32 cellular contexts compared by ENCODE assay signal in genomic region chr2:128958241-128958640, GRCh38.
DNase-seq lines count a peak whose midpoint lies in the region; ATAC-seq and TF ChIP-seq lines count a peak whose summit lies in the region.
"Had no signal": no experiment of that assay in that cellular context is flagged by ENCODE, and none has a peak within 500 bp of the region (broad histone marks: within the 10 kb centered on the region; RNA-seq: fewer than 3 reads in every experiment).

No MANE protein-coding gene starts in this region.

- CTCF ChIA-PET in activated CD8-positive, alpha-beta T cell treated with anti-CD3 and anti-CD28 coated beads, Interleukin-2, amount 10 ng/mL, durations not matched to agents 7 days and 5 days (lab: Charles Lee) = interaction anchor here (1.5 kb wide), 1 partner anchor 12 kb away, joined by 4 read pairs; no protein-coding TSS in a partner anchor

- intact Hi-C loops in esophagus muscularis mucosa (cut with DNase I) = no loop called here

- no peak for TF ChIP-seq POLR2A in esophagus muscularis mucosa (IDR thresholded peaks at IDR 0.05; ENCODE audit: low read depth)

- H3K27me3 Mint-ChIP-seq in activated T-cell treated with anti-CD3 and anti-CD28 coated beads, Interleukin-2, amount 50 U/mL, for 24 hours = no peaks in the 10 kb centered on the region
- no peaks in the 10 kb centered on the region for H3K27me3 Mint-ChIP-seq in activated CD8-positive, alpha-beta T cell treated with anti-CD3 and anti-CD28 coated beads, Interleukin-2, amount 10 ng/mL, durations not matched to agents 7 days and 5 days (ENCODE audit: low read depth)
- H3K27me3 Mint-ChIP-seq: CD4-positive, alpha-beta T cell; CD4-positive, CD25-positive, alpha-beta regulatory T cell had no signal

- TF ChIP-seq CTCF in esophagus muscularis mucosa (IDR thresholded peaks at IDR 0.05) = no peak

- H3K4me1 ChIP-seq in BLaER1 (peaks cover 11% of the 10 kb centered on the region), esophagus muscularis mucosa (peaks cover 0 to 14% (median 11%) of the 10 kb centered on the region in 4 donors)
- H3K4me1 ChIP-seq: A549, BE2C, Caco-2 had no signal

- POLR2A ChIA-PET in activated CD8-positive, alpha-beta T cell treated with anti-CD3 and anti-CD28 coated beads, Interleukin-2, amount 10 ng/mL, durations not matched to agents 7 days and 5 days (lab: Charles Lee) = no interaction called here

- H4K20me1 ChIP-seq in BLaER1 = no peaks in the 10 kb centered on the region
- H4K20me1 ChIP-seq: BLaER1 treated with 17β-estradiol and CSF1 and Interleukin-3, amounts not matched to agents 10 nM and 100 nM had no signal

- no peaks in the 10 kb centered on the region for H3K27me3 ChIP-seq in BLaER1
- no peaks in the 10 kb centered on the region for H3K27me3 ChIP-seq in esophagus muscularis mucosa
- H3K27me3 ChIP-seq: BE2C; BLaER1 treated with 17β-estradiol and CSF1 and Interleukin-3, amounts not matched to agents 10 nM and 100 nM had no signal

- no peaks in the 10 kb centered on the region for H3K36me3 Mint-ChIP-seq in activated T-cell treated with anti-CD3 and anti-CD28 coated beads, Interleukin-2, amount 50 U/mL, for 24 hours (ENCODE audit: low read depth)
- no peaks in the 10 kb centered on the region for H3K36me3 Mint-ChIP-seq in activated CD8-positive, alpha-beta T cell treated with anti-CD3 and anti-CD28 coated beads, Interleukin-2, amount 10 ng/mL, durations not matched to agents 7 days and 5 days (ENCODE audit: low read depth)
- H3K36me3 Mint-ChIP-seq: CD14-positive monocyte; CD4-positive, alpha-beta memory T cell; CD4-positive, CD25-positive, alpha-beta regulatory T cell; CD8-positive, alpha-beta memory T cell; CD8-positive, alpha-beta T cell had no signal

- no peak for ATAC-seq in HG02981 (IDR thresholded peaks at IDR 0.05; ENCODE audit: unreplicated experiment)
- no peak for ATAC-seq in activated CD8-positive, alpha-beta T cell treated with anti-CD3 and anti-CD28 coated beads, Interleukin-2, amount 10 ng/mL, durations not matched to agents 7 days and 5 days
- ATAC-seq: A549; CD8-positive, alpha-beta T cell had no signal

- H3K9me3 ChIP-seq in BLaER1 (peaks cover 34% of the 10 kb centered on the region), esophagus muscularis mucosa (peaks cover 0 to 30% (median 27%) of the 10 kb centered on the region in 4 donors)
- H3K9me3 ChIP-seq: A549, BE2C, Caco-2 had no signal

- DNase-seq in esophagus muscularis mucosa (ENCODE audit: extremely low spot score) = peak; percentile 90
- peak; percentile 35 for DNase-seq in islet precursor cell
- DNase-seq in activated T-cell treated with anti-CD3 and anti-CD28 coated beads, Interleukin-2, amount 50 U/mL, for 24 hours = no peak
- DNase-seq in activated CD8-positive, alpha-beta T cell treated with anti-CD3 and anti-CD28 coated beads, Interleukin-2, amount 10 ng/mL, durations not matched to agents 7 days and 5 days = no peak
- DNase-seq: 8988T; ACHN; AML-193; BE2C; C1 segment of cervical spinal cord; Caco-2; Calu3; CD4-positive, alpha-beta memory T cell; CD4-positive, alpha-beta T cell; CD4-positive, CD25-positive, alpha-beta regulatory T cell; CD8-positive, alpha-beta memory T cell; CD8-positive, alpha-beta T cell; COR-L47; DMS 273 treated with DMSO at 0.1 percent for 48 hours; DMS153; DMS53; DMS79; DMS79 treated with DMSO at 0.1 percent for 48 hours; DND-41; EL had no signal

- no peaks in the 10 kb centered on the region for H3K36me3 ChIP-seq in BLaER1
- H3K36me3 ChIP-seq in esophagus muscularis mucosa = no peaks in the 10 kb centered on the region
- H3K36me3 ChIP-seq: BE2C had no signal

- no peaks in the 10 kb centered on the region for H3K4me1 Mint-ChIP-seq in activated T-cell treated with anti-CD3 and anti-CD28 coated beads, Interleukin-2, amount 50 U/mL, for 24 hours (ENCODE audit: low read depth)
- H3K4me1 Mint-ChIP-seq in activated CD8-positive, alpha-beta T cell treated with anti-CD3 and anti-CD28 coated beads, Interleukin-2, amount 10 ng/mL, durations not matched to agents 7 days and 5 days (ENCODE audit: low read depth) = no peaks in the 10 kb centered on the region
- H3K4me1 Mint-ChIP-seq: B cell; CD14-positive monocyte; CD4-positive, alpha-beta memory T cell; CD4-positive, CD25-positive, alpha-beta regulatory T cell; CD8-positive, alpha-beta memory T cell had no signal

- no peak overlapping the region for H3K9ac ChIP-seq in BLaER1
- H3K9ac ChIP-seq: BLaER1 treated with 17β-estradiol and CSF1 and Interleukin-3, amounts not matched to agents 10 nM and 100 nM had no signal

- no peak overlapping the region for H3K4me3 Mint-ChIP-seq in activated T-cell treated with anti-CD3 and anti-CD28 coated beads, Interleukin-2, amount 50 U/mL, for 24 hours
- no peak overlapping the region for H3K4me3 Mint-ChIP-seq in activated CD8-positive, alpha-beta T cell treated with anti-CD3 and anti-CD28 coated beads, Interleukin-2, amount 10 ng/mL, durations not matched to agents 7 days and 5 days
- H3K4me3 Mint-ChIP-seq: B cell; CD14-positive monocyte; CD4-positive, alpha-beta T cell; CD4-positive, CD25-positive, alpha-beta regulatory T cell; CD8-positive, alpha-beta memory T cell; CD8-positive, alpha-beta T cell had no signal

- no peak for TF ChIP-seq EP300 in esophagus muscularis mucosa (IDR thresholded peaks at IDR 0.05)

- no peak overlapping the region for H3K4me3 ChIP-seq in BLaER1
- H3K4me3 ChIP-seq in esophagus muscularis mucosa = no peak overlapping the region
- H3K4me3 ChIP-seq: A549; BLaER1 treated with 17β-estradiol and CSF1 and Interleukin-3, amounts not matched to agents 10 nM and 100 nM had no signal

- peaks cover 9% of the 10 kb centered on the region for H3K9me3 Mint-ChIP-seq in activated T-cell treated with anti-CD3 and anti-CD28 coated beads, Interleukin-2, amount 50 U/mL, for 24 hours
- H3K9me3 Mint-ChIP-seq in activated CD8-positive, alpha-beta T cell treated with anti-CD3 and anti-CD28 coated beads, Interleukin-2, amount 10 ng/mL, durations not matched to agents 7 days and 5 days (ENCODE audit: insufficient read depth) = no peaks in the 10 kb centered on the region

- no peak overlapping the region for H3K27ac Mint-ChIP-seq in activated T-cell treated with anti-CD3 and anti-CD28 coated beads, Interleukin-2, amount 50 U/mL, for 24 hours
- H3K27ac Mint-ChIP-seq in activated CD8-positive, alpha-beta T cell treated with anti-CD3 and anti-CD28 coated beads, Interleukin-2, amount 10 ng/mL, durations not matched to agents 7 days and 5 days = no peak overlapping the region
- H3K27ac Mint-ChIP-seq: B cell; CD14-positive monocyte; CD4-positive, alpha-beta T cell; CD4-positive, CD25-positive, alpha-beta regulatory T cell; CD8-positive, alpha-beta memory T cell; CD8-positive, alpha-beta T cell had no signal

- 79% methylated on average over 4 of the region's 4 CpGs for WGBS in esophagus muscularis mucosa

- H3K27ac ChIP-seq in BLaER1 = no peak overlapping the region
- no peak overlapping the region for H3K27ac ChIP-seq in esophagus muscularis mucosa (replicated peaks in 1 of 4)
- H3K27ac ChIP-seq: 22Rv1; A549; BLaER1 treated with 17β-estradiol and CSF1 and Interleukin-3, amounts not matched to agents 10 nM and 100 nM; C4-2B had no signal

- peak overlapping the region; percentile 11; the same call in 1 of the 2 replicates for H3K4me2 ChIP-seq in BLaER1
- H3K4me2 ChIP-seq: A549 had no signal

Comparison
In these comparisons a context has a peak if more than half of its experiments do, and no peak if none do; other contexts are left out.
1. DNase-seq: peak in esophagus muscularis mucosa (single experiment) and islet precursor cell (single experiment); none in activated T-cell treated with anti-CD3 and anti-CD28 coated beads, Interleukin-2, amount 50 U/mL, for 24 hours (single experiment) and activated CD8-positive, alpha-beta T cell treated with anti-CD3 and anti-CD28 coated beads, Interleukin-2, amount 10 ng/mL, durations not matched to agents 7 days and 5 days (single experiment).